13 cellular contexts compared by ENCODE assay signal in genomic region chr1:222620566-222620965, GRCh38. TPM values are rescaled to one million over a fixed set of nuclear protein-coding genes. Genes with fewer than 3 reads are reported as not detected.
DNase-seq lines count a peak whose midpoint lies in the region; ATAC-seq and TF ChIP-seq lines count a peak whose summit lies in the region.
"Had no signal": no experiment of that assay in that cellular context is flagged by ENCODE, and none has a peak within 500 bp of the region (broad histone marks: within the 10 kb centered on the region; RNA-seq: fewer than 3 reads in every experiment).

No MANE protein-coding gene starts in this region.

- peaks cover 6% of the 10 kb centered on the region for H3K9me1 ChIP-seq in IMR-90 (ENCODE audit: insufficient read depth, low read length)

- TF ChIP-seq POLR2A in IMR-90 (IDR thresholded peaks at IDR 0.05; ENCODE audit: low read depth, low read length), result no peak
- TF ChIP-seq POLR2A in heart left ventricle (IDR thresholded peaks at IDR 0.05), result no peak

- H3K14ac ChIP-seq in IMR-90 (replicated peaks; ENCODE audit: low read depth, low read length), result no peak overlapping the region

- no peak overlapping the region for H4K91ac ChIP-seq in IMR-90 (ENCODE audit: insufficient read depth, low read depth, low read length)

- no peak overlapping the region for H3K9ac ChIP-seq in IMR-90 (ENCODE audit: low read depth, low read length)

- no peak for TF ChIP-seq RAD21 in IMR-90 (IDR thresholded peaks at IDR 0.05; ENCODE audit: low read length)

- H4K8ac ChIP-seq in IMR-90 (ENCODE audit: low read depth in 2 of 2, low read length in 2 of 2), result no peak overlapping the region

- POLR2A ChIA-PET in GM10248 (lab: Yijun Ruan, JAX) (no interaction called here), IMR-90 (lab: Charles Lee; ENCODE audit: unreplicated experiment) (no interaction called here)

- H2BK5ac ChIP-seq in IMR-90 (ENCODE audit: low read depth, low read length, poor library complexity, severe bottlenecking), result no peak overlapping the region

- no peak overlapping the region for H2BK120ac ChIP-seq in IMR-90 (ENCODE audit: low read depth, low read length)

- no peak overlapping the region for H2BK15ac ChIP-seq in IMR-90 (ENCODE audit: low read depth, low read length)

- H3K56ac ChIP-seq in IMR-90 (ENCODE audit: extremely low read depth, insufficient read depth, low read length), result no peak overlapping the region

- BruUV-seq in IMR-90 (replicated peaks; lab: Mats Ljungman, UMichigan), result no TSS peak

- no CpG with 5 or more reads among the region's 2 CpGs for WGBS in IMR-90 (ENCODE audit: extremely low coverage in 2 of 2, insufficient read length in 1 of 2), 2 experiments
- 86 to 91% (median 89%) methylated on average over 2 of the region's 2 CpGs for WGBS in heart left ventricle, 4 donors

- peaks cover 9 to 28% of the 10 kb centered on the region in 2 experiments; a peak in 3 of 4 replicates for H3K79me1 ChIP-seq in IMR-90 (ENCODE audit: low read depth in 1 of 2, low read length in 2 of 2)

- no peak overlapping the region for H4K5ac ChIP-seq in IMR-90 (ENCODE audit: low read depth, low read length)

- H3K4me2 ChIP-seq in IMR-90 (ENCODE audit: low read depth, low read length), result no peak overlapping the region

- H3K36me3 ChIP-seq in IMR-90 (ENCODE audit: control insufficient read depth, insufficient read depth, low read length) (peaks cover 5% of the 10 kb centered on the region), heart left ventricle (peaks cover 0 to 44% (median 35%) of the 10 kb centered on the region in 9 donors)
- H3K36me3 ChIP-seq: breast epithelium had no signal

- peak overlapping the region; percentile 42; the same call in 1 of the 2 replicates for H3K23ac ChIP-seq in IMR-90 (ENCODE audit: low read depth, low read length)

- no peak overlapping the region for H2AK9ac ChIP-seq in IMR-90 (replicated peaks; ENCODE audit: low read depth, low read length, poor library complexity)

- no peak overlapping the region for H3K4ac ChIP-seq in IMR-90 (ENCODE audit: low read depth, low read length)

- ATAC-seq in GM19452 (IDR thresholded peaks at IDR 0.05; ENCODE audit: unreplicated experiment), result peak; percentile 51
- peak; percentile 61 for ATAC-seq in HG02938 (IDR thresholded peaks at IDR 0.05; ENCODE audit: unreplicated experiment)
- no peak for ATAC-seq in IMR-90 (ENCODE audit: low read depth)
- no peak for ATAC-seq in heart left ventricle
- ATAC-seq: activated T-cell treated with anti-CD3 and anti-CD28 coated beads, Interleukin-2, amount 50 U/mL, for 4 hours; gastrocnemius medialis had no signal

- DNase-seq in GM10248 (ENCODE audit: extremely low spot score) (peak; percentile 20), IMR-90 (no peak), heart left ventricle (no peak), NOMO-1 treated with DMSO at 0.1 percent for 48 hours (lab: John Stamatoyannopoulos, UW; ENCODE audit: unreplicated experiment) (no peak)
- DNase-seq in activated naive CD4-positive, alpha-beta T cell treated with anti-CD3 and anti-CD28 coated beads, Interleukin-2, amount 50 U/mL, for 16 hours, result no peak
- DNase-seq in activated naive CD4-positive, alpha-beta T cell treated with Interleukin-2 at 50 U/mL for 16 hours, result no peak
- DNase-seq: activated CD4-positive, CD25-positive, alpha-beta regulatory T cell treated with anti-CD3 and anti-CD28 coated beads, Interleukin-2, amount 50 U/mL, for 72 hours; activated T-cell treated with anti-CD3 and anti-CD28 coated beads, Interleukin-2, amount 50 U/mL, for 4 hours; gastrocnemius medialis; stimulated activated CD4-positive, alpha-beta T cell treated with anti-CD3 and anti-CD28 coated beads, Interleukin-1b, Interleukin-23, amount 100 ng/mL, for 48 hours had no signal

- in situ Hi-C loops in IMR-90 (cut with MboI; ENCODE audit: low sequenced_read_pairs), result no loop called here

- CTCF ChIA-PET in GM10248 (lab: Yijun Ruan, JAX) (interaction anchor here (1.3 to 8.7 kb wide), 4 partner anchors 14 to 158 kb away, joined by 3 to 90 read pairs (median 6); no protein-coding TSS in a partner anchor), IMR-90 (lab: Yijun Ruan, JAX) (no interaction called here)

- H4K20me1 ChIP-seq in IMR-90 (ENCODE audit: insufficient read depth, low read length), result peaks cover 5% of the 10 kb centered on the region; the same call in 1 of the 2 replicates

- H2BK20ac ChIP-seq in IMR-90 (ENCODE audit: low read depth, low read length), result no peak overlapping the region

- H3K27ac ChIP-seq in IMR-90 (ENCODE audit: insufficient read depth, low read length) (no peak overlapping the region), heart left ventricle (no peak overlapping the region)
- H3K27ac ChIP-seq: breast epithelium, gastrocnemius medialis had no signal

- no peak overlapping the region for H2AFZ ChIP-seq in IMR-90 (replicated peaks; ENCODE audit: low read length, poor library complexity)

- H2AK5ac ChIP-seq in IMR-90 (ENCODE audit: low read depth, low read length), result no peak overlapping the region

- H3K4me3 ChIP-seq in IMR-90 (ENCODE audit: insufficient read depth, low read depth, low read length) (no peak overlapping the region), heart left ventricle (no peak overlapping the region)
- H3K4me3 ChIP-seq: breast epithelium, gastrocnemius medialis had no signal

- H3K4me1 ChIP-seq in IMR-90 (ENCODE audit: control insufficient read depth, insufficient read depth, low read length), result peaks cover 7% of the 10 kb centered on the region
- peaks cover 0 to 21% (median 10%) of the 10 kb centered on the region in 12 donors for H3K4me1 ChIP-seq in heart left ventricle
- H3K4me1 ChIP-seq: breast epithelium had no signal

- H3K9me3 ChIP-seq in IMR-90 (ENCODE audit: control insufficient read depth, insufficient read depth, low read length) (no peaks in the 10 kb centered on the region), heart left ventricle (no peaks in the 10 kb centered on the region)
- H3K9me3 ChIP-seq: breast epithelium, gastrocnemius medialis had no signal

- H3K27me3 ChIP-seq in IMR-90 (ENCODE audit: control insufficient read depth, insufficient read depth, low read length) (no peaks in the 10 kb centered on the region), heart left ventricle (no peaks in the 10 kb centered on the region)
- H3K27me3 ChIP-seq: breast epithelium, gastrocnemius medialis had no signal

- TF ChIP-seq CTCF in GM10248 (IDR thresholded peaks at IDR 0.05; ENCODE audit: control extremely low read depth, extremely low read depth, low read depth, missing control alignments) (no peak), IMR-90 (conservative IDR thresholded peaks at IDR 0.05; ENCODE audit: low read depth, low read length) (no peak), heart left ventricle (IDR thresholded peaks at IDR 0.05) (no peak)

- H3K18ac ChIP-seq in IMR-90 (ENCODE audit: low read depth, low read length), result no peak overlapping the region

- intact Hi-C loops in IMR-90 (cut with micrococcal nuclease), result no loop called here
- intact Hi-C loops in heart left ventricle (cut with DNase I), result no loop called here

- dilution Hi-C loops in IMR-90 (cut with HindIII; ENCODE audit: low sequenced_read_pairs, unreplicated experiment), result no loop called here

TF ChIP-seq in IMR-90, 13 proteins besides CTCF, POLR2A, EP300 and RAD21:
- no peak for TF ChIP-seq BHLHE40 (IDR thresholded peaks at IDR 0.05; ENCODE audit: low read depth, low read length)
- TF ChIP-seq MAZ (IDR thresholded peaks at IDR 0.05; ENCODE audit: borderline replicate concordance, low read depth, low read length), result no peak
- no peak for TF ChIP-seq SMC3 (IDR thresholded peaks at IDR 0.05; ENCODE audit: low read depth, low read length)
- no peak for TF ChIP-seq CEBPB (IDR thresholded peaks at IDR 0.05; ENCODE audit: low read depth, low read length)
- no peak for TF ChIP-seq CHD1 (IDR thresholded peaks at IDR 0.05; ENCODE audit: low read depth, low read length)
- TF ChIP-seq RCOR1 (IDR thresholded peaks at IDR 0.05; ENCODE audit: insufficient replicate concordance, low read length), result no peak
- TF ChIP-seq NFE2L2 (IDR thresholded peaks at IDR 0.05; ENCODE audit: low read depth, low read length), result no peak
TF ChIP-seq in IMR-90: peak in this region for 0.

RNA-seq across cellular contexts. Expression of gene MIA3, which starts 2.7 kb away (rescaled TPM):
- total RNA-seq in IMR-90 (2012; rRNA removed), result 35.0 and 43.3 TPM in 2 replicates
- polyA plus RNA-seq in IMR-90 (2012; rRNA removed), result 45.4 and 54.2 TPM in 2 replicates
- 42.5 and 46.9 TPM in 2 replicates for polyA plus RNA-seq in IMR-90 (2012; cell fraction: cytosol; rRNA removed)
- polyA plus RNA-seq in IMR-90 (2012; cell fraction: nucleus; rRNA removed; ENCODE audit: low replicate concordance), result 169 and 205 TPM in 2 replicates
- total RNA-seq in heart left ventricle, result 10 to 100 TPM; 50.2 to 71.1 (median 61.4) TPM
- polyA plus RNA-seq in heart left ventricle, result 10 to 100 TPM; 20.2 to 48.6 TPM

RNA-seq across cellular contexts. Expression of gene TAF1A, which starts 30.8 kb away (rescaled TPM):
- total RNA-seq in IMR-90 (2012; rRNA removed) (5.4 and 10.0 TPM in 2 replicates), heart left ventricle (1 to 10 TPM in 8 of 9 donors, under 1 TPM in 1; 0.81 to 5.1 (median 1.6) TPM)
- polyA plus RNA-seq in IMR-90 (2012; rRNA removed) (2.4 and 3.8 TPM in 2 replicates), heart left ventricle (1 to 10 TPM in 1 of 2 donors, under 1 TPM in 1; 0.99 to 2.4 TPM)
- 0.41 and 1.2 TPM in 2 replicates for polyA plus RNA-seq in IMR-90 (2012; cell fraction: cytosol; rRNA removed)
- polyA plus RNA-seq in IMR-90 (2012; cell fraction: nucleus; rRNA removed; ENCODE audit: low replicate concordance), result 0.76 and 7.2 TPM in 2 replicates

Comparison
In these comparisons a context has a peak if more than half of its experiments do, and no peak if none do; other contexts are left out.
1. ATAC-seq: peak in GM19452 (single experiment) and HG02938 (single experiment); none in IMR-90 (single experiment) and heart left ventricle (0 of 4).